Comparison of ENCODE assay signal across 8 cellular contexts in the genomic region with DNA sequence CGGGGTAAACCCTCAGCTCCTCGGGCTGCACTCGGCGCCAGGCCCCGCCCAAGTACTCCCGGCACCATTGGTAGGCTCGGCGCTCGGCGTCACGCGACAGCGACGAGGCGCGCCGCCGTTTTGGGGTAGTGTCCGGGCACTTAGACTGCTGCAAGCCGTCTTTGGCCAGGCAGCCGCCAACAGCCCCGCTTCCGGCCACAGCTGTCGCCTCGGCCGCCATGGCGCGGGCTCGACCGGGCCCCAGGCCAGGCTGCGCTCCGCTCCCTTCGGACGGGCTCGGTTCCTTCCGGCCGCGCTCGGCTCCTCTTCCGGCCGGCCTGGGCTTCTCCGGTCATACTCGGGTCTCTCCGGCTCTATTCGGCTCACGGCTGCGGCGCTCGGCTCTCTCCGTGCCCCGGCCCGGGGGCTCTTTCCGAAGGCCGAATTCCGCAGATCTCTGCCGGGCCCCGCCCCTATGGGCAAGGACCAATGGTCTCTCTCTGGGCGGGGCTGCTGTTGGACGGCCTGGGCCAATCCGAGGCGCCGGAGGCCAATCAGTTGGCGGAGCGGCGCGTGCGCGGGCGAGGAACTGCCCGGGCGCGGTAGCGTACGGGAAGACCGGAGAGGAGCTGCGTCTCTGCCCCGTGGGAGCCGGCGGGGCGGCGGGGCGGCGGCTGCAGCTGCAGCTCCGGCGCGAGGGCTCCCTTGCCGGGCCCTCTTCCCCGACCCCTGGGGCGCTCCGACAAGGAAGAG. TPM values are rescaled to one million over a fixed set of nuclear protein-coding genes. Genes with fewer than 3 reads are reported as not detected.
DNase-seq lines count a peak whose midpoint lies in the region; ATAC-seq and TF ChIP-seq lines count a peak whose summit lies in the region.

A gene with protein sequence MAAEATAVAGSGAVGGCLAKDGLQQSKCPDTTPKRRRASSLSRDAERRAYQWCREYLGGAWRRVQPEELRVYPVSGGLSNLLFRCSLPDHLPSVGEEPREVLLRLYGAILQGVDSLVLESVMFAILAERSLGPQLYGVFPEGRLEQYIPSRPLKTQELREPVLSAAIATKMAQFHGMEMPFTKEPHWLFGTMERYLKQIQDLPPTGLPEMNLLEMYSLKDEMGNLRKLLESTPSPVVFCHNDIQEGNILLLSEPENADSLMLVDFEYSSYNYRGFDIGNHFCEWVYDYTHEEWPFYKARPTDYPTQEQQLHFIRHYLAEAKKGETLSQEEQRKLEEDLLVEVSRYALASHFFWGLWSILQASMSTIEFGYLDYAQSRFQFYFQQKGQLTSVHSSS (minus strand): TSS at position 288 of the 732 bp plus-strand sequence. CDS start 68 bp downstream, at position 220.

- peak within 1 kb of the TSS; percentile 93 for H3K4me3 ChIP-seq in H7 (ENCODE audit: insufficient read depth, low read depth, low read length)

- no peak for TF ChIP-seq CTCF in natural killer cell (IDR thresholded peaks at IDR 0.05)

- peaks cover 0 to 24% of the 10 kb centered on the region in 2 donors for H3K4me1 Mint-ChIP-seq in natural killer cell

- peak; percentile 93 to 99 (median 93) for ATAC-seq in natural killer cell

- peak within 1 kb of the TSS; percentile 88 to 94 for H3K27ac Mint-ChIP-seq in natural killer cell

- no peaks in the 10 kb centered on the region for H3K27me3 Mint-ChIP-seq in natural killer cell (ENCODE audit: low read depth in 2 of 2)

- peaks cover 5% of the 10 kb centered on the region for H3K27me3 ChIP-seq in H7 (ENCODE audit: control insufficient read depth, insufficient read depth, low read length)

- H3K36me3 ChIP-seq in H7 (replicated peaks; ENCODE audit: control insufficient read depth, insufficient read depth, low read length): peaks cover 4% of the 10 kb centered on the region

- peak within 1 kb of the TSS; percentile 91 for H3K4me3 Mint-ChIP-seq in natural killer cell

- H3K36me3 Mint-ChIP-seq in natural killer cell: no peaks in the 10 kb centered on the region

- intact Hi-C loops in natural killer cell (cut with micrococcal nuclease): loop anchor here (5.0 kb wide), 3 partner anchors 40 to 75 kb away; partner anchors contain the start of genes LMF2 and NCAPH2

- H3K9me3 Mint-ChIP-seq in natural killer cell: no peaks in the 10 kb centered on the region

- DNase-seq in ELF-1 (ENCODE audit: low read depth, low spot score): peak; percentile 99
- DNase-seq in H7: peak; percentile 100
- DNase-seq in M059J (ENCODE audit: low read depth): peak; percentile 94
- peak; percentile 99 for DNase-seq in SHP77 (lab: John Stamatoyannopoulos, UW)
- peak; percentile 97 for DNase-seq in activated effector memory CD4-positive, alpha-beta T cell treated with Interleukin-2 at 50 U/mL for 16 hours
- peak; percentile 94 for DNase-seq in fibroblast of peridontal ligament (ENCODE audit: extremely low read depth)
- DNase-seq in natural killer cell: peak; percentile 98
- DNase-seq in stimulated activated naive CD4-positive, alpha-beta T cell treated with Interleukin-2 at 50 U/mL for 16 hours (lab: John Stamatoyannopoulos, UW): peak; percentile 98

RNA-seq across cellular contexts. Expression of the gene that starts here (rescaled TPM):
- 42.1 and 54.5 TPM in 2 replicates for total RNA-seq in H7 (2014; rRNA removed; shearing (Covaris generic))
- 14.3 and 18.6 TPM in 2 replicates for total RNA-seq in M059J (2014; rRNA removed; shearing (Covaris generic))
- 100 to 1,000 TPM; 166 to 204 (median 180) TPM for total RNA-seq in natural killer cell

Comparison
In these comparisons a context has a peak if more than half of its experiments do, and no peak if none do; other contexts are left out.
1. Peak in every context shown above with its lines: DNase-seq, ATAC-seq and H3K4me3 ChIP-seq.